1 cellular context compared by ENCODE assay signal in genomic region chr5:61409568-61409967, GRCh38.
TF ChIP-seq lines count a peak whose summit lies in the region.

No MANE protein-coding gene starts in this region.

TF ChIP-seq in A549, 52 proteins besides CTCF, POLR2A, EP300 and RAD21 (continued from another document):
- no peak for TF ChIP-seq BCL3 (IDR thresholded peaks at IDR 0.05)
- peak; percentile 15; the same call in 1 of the 2 replicates for TF ChIP-seq HOXB13 (CRISPR knock-in tag; IDR thresholded peaks at IDR 0.05; ENCODE audit: low read depth)
TF ChIP-seq in A549: peak in this region for 11.
